18 cellular contexts compared by ENCODE assay signal in the genomic region with DNA sequence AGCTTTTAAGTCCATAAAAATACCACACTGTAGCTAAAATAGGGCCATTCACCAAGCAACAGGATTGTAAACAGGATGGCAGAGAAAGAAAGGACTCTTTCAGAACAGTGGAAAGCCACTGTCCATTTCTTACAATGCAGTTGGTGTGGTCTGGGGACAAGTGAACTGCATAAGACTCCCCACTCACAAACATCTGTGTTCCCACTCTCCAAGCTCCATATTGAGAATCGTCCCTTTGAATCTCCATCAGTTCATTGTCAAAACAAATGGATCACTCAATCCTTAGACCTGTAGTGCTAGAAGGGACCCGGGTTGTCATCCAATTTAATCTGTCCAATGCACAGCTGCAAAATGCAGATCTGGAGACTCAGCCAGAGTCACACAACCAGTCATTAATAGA.
DNase-seq lines count a peak whose midpoint lies in the region; ATAC-seq and TF ChIP-seq lines count a peak whose summit lies in the region.
"Had no signal": no experiment of that assay in that cellular context is flagged by ENCODE, and none has a peak within 500 bp of the region (broad histone marks: within the 10 kb centered on the region; RNA-seq: fewer than 3 reads in every experiment).

No MANE protein-coding gene starts in this region.

- H3K4me3 Mint-ChIP-seq in activated T-cell treated with anti-CD3 and anti-CD28 coated beads, Interleukin-2, amount 50 U/mL, for 72 hours: no peak overlapping the region
- no peak overlapping the region for H3K4me3 Mint-ChIP-seq in T-cell

- ATAC-seq in activated T-cell treated with anti-CD3 and anti-CD28 coated beads, Interleukin-2, amount 50 U/mL, for 72 hours (replicated peaks in 1 of 2): no peak
- ATAC-seq in T-cell (replicated peaks in 1 of 4): no peak

- H3K9me3 Mint-ChIP-seq in activated T-cell treated with anti-CD3 and anti-CD28 coated beads, Interleukin-2, amount 50 U/mL, for 72 hours: no peaks in the 10 kb centered on the region
- no peaks in the 10 kb centered on the region for H3K9me3 Mint-ChIP-seq in T-cell

- H3K4me3 ChIP-seq in BE2C (ENCODE audit: low read depth, low read length) (no peak overlapping the region), spleen (no peak overlapping the region), vagina (no peak overlapping the region)
- H3K4me3 ChIP-seq: BLaER1 treated with 17β-estradiol and CSF1 and Interleukin-3, amounts not matched to agents 10 nM and 100 nM; HAP-1; MG63; SK-N-MC had no signal

- TF ChIP-seq POLR2A in spleen (IDR thresholded peaks at IDR 0.05) (no peak), vagina (IDR thresholded peaks at IDR 0.05) (no peak)

- 64 to 88% (median 84%) methylated on average over 2 of the region's 2 CpGs for WGBS in spleen, 5 donors

- intact Hi-C loops in spleen (cut with DNase I; ENCODE audit: low total_unique reads) (no loop called here), vagina (cut with DNase I) (no loop called here)

- H3K27ac Mint-ChIP-seq in activated T-cell treated with anti-CD3 and anti-CD28 coated beads, Interleukin-2, amount 50 U/mL, for 72 hours: no peak overlapping the region
- H3K27ac Mint-ChIP-seq in T-cell: no peak overlapping the region

- POLR2A ChIA-PET in T-cell (lab: Charles Lee): no interaction called here

- H3K36me3 ChIP-seq in BE2C: no peaks in the 10 kb centered on the region
- no peaks in the 10 kb centered on the region for H3K36me3 ChIP-seq in spleen
- H3K36me3 ChIP-seq in vagina: no peaks in the 10 kb centered on the region
- H3K36me3 ChIP-seq: BLaER1 treated with 17β-estradiol and CSF1 and Interleukin-3, amounts not matched to agents 10 nM and 100 nM; HAP-1; MG63 had no signal

- no peak overlapping the region for H3K27ac ChIP-seq in spleen
- no peak overlapping the region for H3K27ac ChIP-seq in vagina
- H3K27ac ChIP-seq: BLaER1 treated with 17β-estradiol and CSF1 and Interleukin-3, amounts not matched to agents 10 nM and 100 nM; SK-N-MC had no signal

- no peaks in the 10 kb centered on the region for H3K4me1 ChIP-seq in BE2C
- no peaks in the 10 kb centered on the region for H3K4me1 ChIP-seq in spleen
- H3K4me1 ChIP-seq in vagina: peaks cover 3% of the 10 kb centered on the region
- H3K4me1 ChIP-seq: BLaER1 treated with 17β-estradiol and CSF1 and Interleukin-3, amounts not matched to agents 10 nM and 100 nM; HAP-1 had no signal

- no peak for TF ChIP-seq CTCF in BE2C (IDR thresholded peaks at IDR 0.05; ENCODE audit: low read depth, low read length)
- TF ChIP-seq CTCF in spleen (IDR thresholded peaks at IDR 0.05 in 8 of 11, conservative IDR thresholded peaks at IDR 0.05 in 3 of 11): no peak
- TF ChIP-seq CTCF in vagina (IDR thresholded peaks at IDR 0.05): no peak

- peak; percentile 31 for DNase-seq in BE2C
- DNase-seq in RPMI7951 (ENCODE audit: low read depth): peak; percentile 49
- DNase-seq in hippocampal formation (lab: John Stamatoyannopoulos, UW): peak; percentile 57 to 95
- peak; percentile 99 for DNase-seq in pons (ENCODE audit: low spot score)
- DNase-seq in spleen: no peak
- DNase-seq in activated T-cell treated with anti-CD3 and anti-CD28 coated beads, Interleukin-2, amount 50 U/mL, for 72 hours: no peak
- no peak for DNase-seq in T-cell
- no peak for DNase-seq in vagina (ENCODE audit: extremely low spot score in 2 of 2)
- DNase-seq: COR-L47, IMR-90, Karpas-422, MG63, NCI-H1092 treated with DMSO at 0.1 percent for 48 hours, NCI-H2227 treated with DMSO at 0.1 percent for 48 hours, NCI-H526 had no signal

- H3K9me3 ChIP-seq in BE2C: no peaks in the 10 kb centered on the region
- no peaks in the 10 kb centered on the region for H3K9me3 ChIP-seq in spleen
- no peaks in the 10 kb centered on the region for H3K9me3 ChIP-seq in vagina
- H3K9me3 ChIP-seq: BLaER1 treated with 17β-estradiol and CSF1 and Interleukin-3, amounts not matched to agents 10 nM and 100 nM; HAP-1 had no signal

- no peaks in the 10 kb centered on the region for H3K27me3 ChIP-seq in BE2C
- peaks cover 0 to 4% (median 0%) of the 10 kb centered on the region in 7 donors for H3K27me3 ChIP-seq in spleen (replicated peaks in 1 of 7)
- H3K27me3 ChIP-seq in vagina: no peaks in the 10 kb centered on the region
- H3K27me3 ChIP-seq: BLaER1 treated with 17β-estradiol and CSF1 and Interleukin-3, amounts not matched to agents 10 nM and 100 nM; MG63 had no signal

- CTCF ChIA-PET in T-cell (lab: Charles Lee): no interaction called here

- no peaks in the 10 kb centered on the region for H3K4me1 Mint-ChIP-seq in activated T-cell treated with anti-CD3 and anti-CD28 coated beads, Interleukin-2, amount 50 U/mL, for 72 hours (ENCODE audit: low read depth)
- no peaks in the 10 kb centered on the region for H3K4me1 Mint-ChIP-seq in T-cell

- no peaks in the 10 kb centered on the region for H3K36me3 Mint-ChIP-seq in activated T-cell treated with anti-CD3 and anti-CD28 coated beads, Interleukin-2, amount 50 U/mL, for 72 hours (ENCODE audit: insufficient read depth in 2 of 2)
- H3K36me3 Mint-ChIP-seq in T-cell: no peaks in the 10 kb centered on the region

- H3K27me3 Mint-ChIP-seq in activated T-cell treated with anti-CD3 and anti-CD28 coated beads, Interleukin-2, amount 50 U/mL, for 72 hours (ENCODE audit: low read depth): no peaks in the 10 kb centered on the region
- peaks cover 0 to 10% of the 10 kb centered on the region in 2 donors for H3K27me3 Mint-ChIP-seq in T-cell

Comparison
In these comparisons a context has a peak if more than half of its experiments do, and no peak if none do; other contexts are left out.
1. DNase-seq: peak in BE2C (single experiment), RPMI7951 (single experiment), hippocampal formation (2 of 2) and pons (single experiment); none in spleen (single experiment), activated T-cell treated with anti-CD3 and anti-CD28 coated beads, Interleukin-2, amount 50 U/mL, for 72 hours (0 of 2), T-cell (0 of 34) and vagina (0 of 2).